Comparison of ENCODE assay signal across 22 cellular contexts in the genomic region with DNA sequence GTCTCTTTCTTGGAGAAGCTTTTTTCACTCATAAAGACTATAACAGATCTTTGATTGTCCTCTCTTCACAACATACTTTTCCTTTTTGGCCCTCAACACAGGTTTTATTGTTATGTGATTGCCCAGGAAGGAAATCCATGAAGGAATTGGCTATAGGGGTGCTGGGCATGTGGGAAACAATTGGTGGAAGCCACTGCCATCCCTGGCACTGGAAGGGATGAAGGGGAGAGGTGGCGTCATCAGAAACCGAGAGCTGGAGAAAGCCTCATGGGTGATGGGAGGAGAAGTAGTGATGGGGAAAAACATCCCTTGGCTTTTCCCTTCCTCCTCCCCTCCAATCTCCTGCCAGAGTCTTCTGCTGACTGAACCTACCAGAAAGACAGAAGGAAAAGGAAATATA.
"Had no signal": no experiment of that assay in that cellular context is flagged by ENCODE, and none has a peak within 500 bp of the region (broad histone marks: within the 10 kb centered on the region; RNA-seq: fewer than 3 reads in every experiment).

No MANE protein-coding gene starts in this region.

- ATAC-seq: mucosa of descending colon; naive thymus-derived CD4-positive, alpha-beta T cell; natural killer cell treated with Interleukin-12 subunit alpha and Interleukin-12 subunit beta and Interleukin-15 and Interleukin-18, amount 100 ng/mL, for 72 hours; psoas muscle; right lobe of liver; stimulated activated naive B cell treated with anti-CD40 and anti-IgM and Interleukin-4, amounts not matched to agents 10 μg/mL and 1 μg/mL and 100 μg/mL, for 72 hours; stimulated activated naive CD8-positive, alpha-beta T cell treated with anti-CD3 and anti-CD28 coated beads, Interleukin-15, Interleukin-2, amounts not matched to agents 100 U/mL and 50 U/mL, for 24 hours had no signal

- DNase-seq: hippocampal formation; left ventricle myocardium inferior; midbrain; mucosa of descending colon; naive thymus-derived CD4-positive, alpha-beta T cell; ovary; posterior cingulate gyrus; psoas muscle; right lobe of liver; stimulated activated CD4-positive, alpha-beta T cell treated with anti-CD3 and anti-CD28 coated beads, Interleukin-12 subunit alpha, Interleukin-12 subunit beta, amount 100 ng/mL, for 4 hours; stimulated activated CD4-positive, alpha-beta T cell treated with anti-CD3 and anti-CD28 coated beads, Interleukin-15, amount 100 ng/mL, for 24 hours; stimulated activated CD4-positive, alpha-beta T cell treated with anti-CD3 and anti-CD28 coated beads, Interleukin-2, amount 100 ng/mL, for 24 hours; stimulated activated CD4-positive, alpha-beta T cell treated with anti-CD3 and anti-CD28 coated beads, Interleukin-4, amount 100 ng/mL, for 1 hour; stimulated activated naive B cell treated with anti-CD40 and anti-IgM and Interleukin-4, amounts not matched to agents 10 μg/mL and 1 μg/mL and 100 μg/mL, for 72 hours; stimulated activated naive CD8-positive, alpha-beta T cell treated with anti-CD3 and anti-CD28 coated beads, Interleukin-15, Interleukin-2, amounts not matched to agents 100 U/mL and 50 U/mL, for 24 hours; stomach; testis; thyroid gland; transverse colon; upper lobe of left lung had no signal

- H3K27me3 Mint-ChIP-seq: memory B cell; naive thymus-derived CD4-positive, alpha-beta T cell; natural killer cell treated with Interleukin-12 subunit alpha and Interleukin-12 subunit beta and Interleukin-15 and Interleukin-18, amount 100 ng/mL, for 72 hours; stimulated activated naive B cell treated with anti-CD40 and anti-IgM and Interleukin-4, amounts not matched to agents 10 μg/mL and 1 μg/mL and 100 μg/mL, for 72 hours had no signal

- H3K27ac Mint-ChIP-seq: memory B cell; naive thymus-derived CD4-positive, alpha-beta T cell; natural killer cell treated with Interleukin-12 subunit alpha and Interleukin-12 subunit beta and Interleukin-15 and Interleukin-18, amount 100 ng/mL, for 72 hours; stimulated activated naive B cell treated with anti-CD40 and anti-IgM and Interleukin-4, amounts not matched to agents 10 μg/mL and 1 μg/mL and 100 μg/mL, for 72 hours had no signal

- H3K9me3 Mint-ChIP-seq: memory B cell; natural killer cell treated with Interleukin-12 subunit alpha and Interleukin-12 subunit beta and Interleukin-15 and Interleukin-18, amount 100 ng/mL, for 72 hours; stimulated activated naive B cell treated with anti-CD40 and anti-IgM and Interleukin-4, amounts not matched to agents 10 μg/mL and 1 μg/mL and 100 μg/mL, for 72 hours had no signal

- H3K4me3 Mint-ChIP-seq: memory B cell; naive thymus-derived CD4-positive, alpha-beta T cell; natural killer cell treated with Interleukin-12 subunit alpha and Interleukin-12 subunit beta and Interleukin-15 and Interleukin-18, amount 100 ng/mL, for 72 hours; stimulated activated naive B cell treated with anti-CD40 and anti-IgM and Interleukin-4, amounts not matched to agents 10 μg/mL and 1 μg/mL and 100 μg/mL, for 72 hours had no signal

- H3K4me1 Mint-ChIP-seq: memory B cell; naive thymus-derived CD4-positive, alpha-beta T cell; stimulated activated naive B cell treated with anti-CD40 and anti-IgM and Interleukin-4, amounts not matched to agents 10 μg/mL and 1 μg/mL and 100 μg/mL, for 72 hours had no signal

- H3K36me3 Mint-ChIP-seq: memory B cell; natural killer cell treated with Interleukin-12 subunit alpha and Interleukin-12 subunit beta and Interleukin-15 and Interleukin-18, amount 100 ng/mL, for 72 hours had no signal
